13 cellular contexts compared by ENCODE assay signal in genomic region chr7:38929460-38930171, GRCh38. TPM values are rescaled to one million over a fixed set of nuclear protein-coding genes. Genes with fewer than 3 reads are reported as not detected.
DNase-seq lines count a peak whose midpoint lies in the region; ATAC-seq and TF ChIP-seq lines count a peak whose summit lies in the region.
"Had no signal": no experiment of that assay in that cellular context is flagged by ENCODE, and none has a peak within 500 bp of the region (broad histone marks: within the 10 kb centered on the region; RNA-seq: fewer than 3 reads in every experiment).

No MANE protein-coding gene starts in this region.

- TF ChIP-seq RAD21 in neural cell (conservative IDR thresholded peaks at IDR 0.05) = no peak

- no peak for TF ChIP-seq EP300 in neural cell (conservative IDR thresholded peaks at IDR 0.05; ENCODE audit: poor library complexity, severe bottlenecking)

- no peak overlapping the region for H3K4me3 ChIP-seq in choroid plexus epithelial cell (ENCODE audit: low read depth, low read length)
- no peak overlapping the region for H3K4me3 ChIP-seq in neural cell (ENCODE audit: low read length)
- no peak overlapping the region for H3K4me3 ChIP-seq in effector memory CD4-positive, alpha-beta T cell (ENCODE audit: insufficient read depth, low read depth, low read length, poor library complexity, severe bottlenecking)
- no peak overlapping the region for H3K4me3 ChIP-seq in coronary artery
- H3K4me3 ChIP-seq: tibial artery had no signal

- no peaks in the 10 kb centered on the region for H3K27me3 ChIP-seq in neural cell (ENCODE audit: insufficient read depth, low read depth, low read length)
- H3K27me3 ChIP-seq in effector memory CD4-positive, alpha-beta T cell (replicated peaks; ENCODE audit: control insufficient read depth, insufficient read depth, low read length, poor library complexity, severe bottlenecking) = no peaks in the 10 kb centered on the region
- H3K27me3 ChIP-seq: tibial artery had no signal

- no peak overlapping the region for H3K9ac ChIP-seq in neural cell (ENCODE audit: low read length)

- H3K27ac ChIP-seq in neural cell (ENCODE audit: low read length) (no peak overlapping the region), coronary artery (no peak overlapping the region)
- H3K27ac ChIP-seq in effector memory CD4-positive, alpha-beta T cell (ENCODE audit: insufficient read depth, low read length, poor library complexity, severe bottlenecking) = no peak overlapping the region
- H3K27ac ChIP-seq: tibial artery had no signal

- no peaks in the 10 kb centered on the region for H4K20me1 ChIP-seq in neural cell (ENCODE audit: insufficient read depth)

- no peaks in the 10 kb centered on the region for H3K4me1 ChIP-seq in effector memory CD4-positive, alpha-beta T cell (ENCODE audit: control insufficient read depth, insufficient read depth, low read length, poor library complexity, severe bottlenecking)

- no peaks in the 10 kb centered on the region for H3K36me3 ChIP-seq in neural cell (ENCODE audit: insufficient read depth, low read length)
- no peaks in the 10 kb centered on the region for H3K36me3 ChIP-seq in effector memory CD4-positive, alpha-beta T cell (ENCODE audit: control insufficient read depth, insufficient read depth, low read length)
- H3K36me3 ChIP-seq: tibial artery had no signal

- H2AFZ ChIP-seq in neural cell (ENCODE audit: low read depth, low read length) = no peak overlapping the region

- no peaks in the 10 kb centered on the region for H3K9me3 ChIP-seq in neural cell (ENCODE audit: low read length)
- no peaks in the 10 kb centered on the region for H3K9me3 ChIP-seq in effector memory CD4-positive, alpha-beta T cell (ENCODE audit: control insufficient read depth, low read length)
- H3K9me3 ChIP-seq: tibial artery had no signal

- H3K79me2 ChIP-seq in neural cell (replicated peaks; ENCODE audit: insufficient read depth, low read length) = no peaks in the 10 kb centered on the region

- peak; percentile 98 for DNase-seq in DMS79 (lab: John Stamatoyannopoulos, UW)
- peak; percentile 36 to 41 for DNase-seq in NCI-H187 (lab: John Stamatoyannopoulos, UW)
- DNase-seq in choroid plexus epithelial cell (ENCODE audit: low read depth) = peak; percentile 21
- no peak for DNase-seq in GM19240 (ENCODE audit: insufficient read length, low spot score)
- DNase-seq in effector memory CD4-positive, alpha-beta T cell = no peak
- no peak for DNase-seq in coronary artery (ENCODE audit: low spot score)
- DNase-seq: activated naive CD4-positive, alpha-beta T cell; midbrain; NCI-H2171 treated with DMSO at 0.1 percent for 48 hours; right cardiac atrium; tibial artery had no signal

- no peaks in the 10 kb centered on the region for H3K9me2 ChIP-seq in neural cell (ENCODE audit: insufficient read depth, low read length)

- no peak overlapping the region for H3K4me2 ChIP-seq in neural cell (ENCODE audit: low read length)

- no peak for ATAC-seq in HG03469 (IDR thresholded peaks at IDR 0.05; ENCODE audit: unreplicated experiment)
- ATAC-seq: right cardiac atrium had no signal

- H3F3A ChIP-seq in neural cell (ENCODE audit: insufficient read depth, low read length, poor library complexity, severe bottlenecking) = no peaks in the 10 kb centered on the region

- no peak for TF ChIP-seq CTCF in choroid plexus epithelial cell (conservative IDR thresholded peaks at IDR 0.05; ENCODE audit: low read depth, low read length)
- no peak for TF ChIP-seq CTCF in neural cell (IDR thresholded peaks at IDR 0.05; ENCODE audit: poor library complexity, severe bottlenecking)
- no peak for TF ChIP-seq CTCF in coronary artery (IDR thresholded peaks at IDR 0.05)

TF ChIP-seq in neural cell, 6 proteins besides CTCF, POLR2A, EP300 and RAD21:
- TF ChIP-seq POLR2AphosphoS5 (IDR thresholded peaks at IDR 0.05) = no peak
- peak; percentile 20 for TF ChIP-seq SMC3 (conservative IDR thresholded peaks at IDR 0.05; ENCODE audit: poor library complexity)
- no peak for TF ChIP-seq REST (IDR thresholded peaks at IDR 0.05; ENCODE audit: borderline replicate concordance)
- TF ChIP-seq TAF1 (IDR thresholded peaks at IDR 0.05; ENCODE audit: low read depth) = no peak
- no peak for TF ChIP-seq MXI1 (conservative IDR thresholded peaks at IDR 0.05; ENCODE audit: poor library complexity, severe bottlenecking)
- no peak for TF ChIP-seq EZH2 (IDR thresholded peaks at IDR 0.05; ENCODE audit: borderline replicate concordance, insufficient read depth, low read length, poor library complexity, severe bottlenecking)

RNA-seq across cellular contexts. Expression of gene VPS41, which starts 20.6 kb away (rescaled TPM):
- 64.0 and 76.3 TPM in 2 replicates for polyA plus RNA-seq in neural cell
- 77.2 and 108 TPM in 2 replicates for polyA minus RNA-seq in neural cell

RNA-seq across cellular contexts. Expression of gene POU6F2, which starts 48.1 kb away (rescaled TPM):
- 2.8 and 3.1 TPM in 2 replicates for polyA plus RNA-seq in neural cell
- 5.6 and 9.3 TPM in 2 replicates for polyA minus RNA-seq in neural cell

Comparison
In these comparisons a context has a peak if more than half of its experiments do, and no peak if none do; other contexts are left out.
1. DNase-seq: peak in DMS79 (single experiment), NCI-H187 (2 of 2) and choroid plexus epithelial cell (single experiment); none in GM19240 (single experiment), effector memory CD4-positive, alpha-beta T cell (0 of 3) and coronary artery (single experiment).